38 cellular contexts compared by ENCODE assay signal in genomic region chr2:46428911-46429436, GRCh38. TPM values are rescaled to one million over a fixed set of nuclear protein-coding genes. Genes with fewer than 3 reads are reported as not detected.
"Had no signal": no experiment of that assay in that cellular context is flagged by ENCODE, and none has a peak within 500 bp of the region (broad histone marks: within the 10 kb centered on the region; RNA-seq: fewer than 3 reads in every experiment).

No MANE protein-coding gene starts in this region.

- H3K27me3 Mint-ChIP-seq: activated CD8-positive, alpha-beta T cell treated with anti-CD3 and anti-CD28 coated beads for 36 hours; activated naive CD8-positive, alpha-beta T cell; activated T-helper 17 cell treated with anti-CD3 and anti-CD28 coated beads, Interleukin-2, amount 50 U/mL, for 72 hours had no signal

- H3K4me1 Mint-ChIP-seq: activated B cell treated with CpG ODN at 0.5 μM for 24 hours had no signal

- ATAC-seq: activated CD4-positive, CD25-positive, alpha-beta regulatory T cell treated with anti-CD3 and anti-CD28 coated beads, Interleukin-2, amount 50 U/mL, for 24 hours; activated CD8-positive, alpha-beta T cell treated with anti-CD3 and anti-CD28 coated beads for 36 hours; activated T-cell treated with anti-CD3 and anti-CD28 coated beads, Interleukin-2, amount 50 U/mL, for 4 hours; activated T-helper 17 cell treated with anti-CD3 and anti-CD28 coated beads, Interleukin-2, amount 50 U/mL, for 72 hours; body of pancreas; T-helper 17 cell had no signal

- H3K4me3 Mint-ChIP-seq: activated B cell treated with CpG ODN at 0.5 μM for 24 hours; activated CD8-positive, alpha-beta T cell treated with anti-CD3 and anti-CD28 coated beads for 36 hours; activated naive CD8-positive, alpha-beta T cell; activated T-cell treated with anti-CD3 and anti-CD28 coated beads, Interleukin-2, amount 50 U/mL, for 4 hours; activated T-helper 17 cell treated with anti-CD3 and anti-CD28 coated beads, Interleukin-2, amount 50 U/mL, for 72 hours; T-helper 17 cell; T-helper 2 cell treated with Interferon-gamma antibody and Interleukin-4, amounts not matched to agents 5 μg/mL and 100 μg/mL, for 36 hours had no signal

- FAIRE-seq: endometrium, endothelial cell of umbilical vein, frontal cortex had no signal

- DNase-seq: activated B cell treated with CpG ODN at 0.5 μM for 24 hours; activated CD4-positive, alpha-beta T cell treated with anti-CD3 and anti-CD28 coated beads for 48 hours; activated CD4-positive, alpha-beta T cell treated with anti-CD3 and anti-CD28 coated beads, Interleukin-2, amount 50 U/mL, for 1 hour; activated CD4-positive, alpha-beta T cell treated with anti-CD3 and anti-CD28 coated beads, Interleukin-2, amount 50 U/mL, for 48 hours; activated CD8-positive, alpha-beta memory T cell treated with anti-CD3 and anti-CD28 coated beads for 24 hours; activated CD8-positive, alpha-beta T cell treated with anti-CD3 and anti-CD28 coated beads for 36 hours; activated effector memory CD4-positive, alpha-beta T cell treated with Interleukin-2 at 50 U/mL for 16 hours; activated gamma-delta T cell treated with Interleukin-2 at 50 U/mL for 16 hours; activated naive CD4-positive, alpha-beta T cell treated with anti-CD3 and anti-CD28 coated beads, Interleukin-2, amount 50 U/mL, for 16 hours; activated naive CD4-positive, alpha-beta T cell treated with Interleukin-2 at 50 U/mL for 16 hours; activated T-cell treated with anti-CD3 and anti-CD28 coated beads, Interleukin-2, amount 50 U/mL, for 4 hours; amygdala; aorta; body of pancreas; central memory CD4-positive, alpha-beta T cell; cerebellar nuclear complex; colonic mucosa; effector CD8-positive, alpha-beta T cell; esophagus squamous epithelium; foreskin fibroblast; head of caudate nucleus; T-helper 1 cell; T-helper 17 cell; T1000; WERI-Rb-1 had no signal

- H3K4me1 ChIP-seq: body of pancreas, colonic mucosa, esophagus squamous epithelium had no signal

- H3K9me3 ChIP-seq: body of pancreas, colonic mucosa, esophagus squamous epithelium had no signal

- H3K27me3 ChIP-seq: body of pancreas, cardiac muscle cell, colonic mucosa, esophagus squamous epithelium had no signal

- H3K27ac Mint-ChIP-seq: activated B cell treated with CpG ODN at 0.5 μM for 24 hours; activated CD8-positive, alpha-beta T cell treated with anti-CD3 and anti-CD28 coated beads for 36 hours; activated naive CD8-positive, alpha-beta T cell; activated T-helper 17 cell treated with anti-CD3 and anti-CD28 coated beads, Interleukin-2, amount 50 U/mL, for 72 hours; T-helper 17 cell; T-helper 2 cell treated with Interferon-gamma antibody and Interleukin-4, amounts not matched to agents 5 μg/mL and 100 μg/mL, for 36 hours had no signal

- H3K36me3 ChIP-seq: cardiac muscle cell, colonic mucosa, esophagus squamous epithelium, WERI-Rb-1 had no signal

- H3K9me3 Mint-ChIP-seq: activated T-cell treated with anti-CD3 and anti-CD28 coated beads, Interleukin-2, amount 50 U/mL, for 4 hours; activated T-helper 17 cell treated with anti-CD3 and anti-CD28 coated beads, Interleukin-2, amount 50 U/mL, for 72 hours had no signal

- H3K4me3 ChIP-seq: body of pancreas, cardiac muscle cell, colonic mucosa, esophagus squamous epithelium had no signal

- H3K27ac ChIP-seq: body of pancreas, cardiac muscle cell, colonic mucosa, epithelial cell of prostate, esophagus squamous epithelium, WERI-Rb-1 had no signal

- H3K36me3 Mint-ChIP-seq: activated naive CD8-positive, alpha-beta T cell had no signal

RNA-seq across cellular contexts. Expression of gene TMEM247, which starts 50.4 kb away (rescaled TPM):
- total RNA-seq: activated B cell treated with CpG ODN at 0.5 μM for 24 hours; activated CD8-positive, alpha-beta T cell treated with anti-CD3 and anti-CD28 coated beads for 36 hours; activated T-cell treated with anti-CD3 and anti-CD28 coated beads, Interleukin-2, amount 50 U/mL, for 4 hours; activated T-helper 17 cell treated with anti-CD3 and anti-CD28 coated beads, Interleukin-2, amount 50 U/mL, for 72 hours; aorta; body of pancreas; cardiac muscle cell; colonic mucosa; dermis microvascular lymphatic vessel endothelial cell; endothelial cell of umbilical vein; esophagus squamous epithelium; fibroblast of lung; frontal cortex; T-helper 17 cell had no signal
- polyA plus RNA-seq: adipose tissue, aorta, cardiac muscle cell, endothelial cell of umbilical vein, esophagus, fibroblast of lung had no signal
